8 cellular contexts compared by ENCODE assay signal in the genomic region with DNA sequence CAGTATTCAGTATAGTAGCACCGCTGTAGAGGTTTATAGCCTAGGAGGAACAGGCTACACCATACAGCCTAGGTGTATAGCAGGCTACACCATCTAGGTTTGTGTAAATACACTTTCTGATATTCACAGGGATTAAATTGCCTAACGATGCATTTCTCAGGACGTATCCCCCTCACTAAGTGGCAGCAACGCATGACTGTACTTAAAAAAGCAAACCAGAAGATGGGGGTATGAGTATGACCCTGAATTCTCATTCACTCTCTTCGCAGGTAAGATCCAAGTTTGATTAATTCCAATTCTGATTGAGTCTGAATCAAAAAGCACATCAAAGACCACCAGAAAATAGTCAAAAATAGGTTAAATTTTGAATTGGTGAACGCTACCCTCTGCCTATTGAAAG. TPM values are rescaled to one million over a fixed set of nuclear protein-coding genes. Genes with fewer than 3 reads are reported as not detected.
DNase-seq lines count a peak whose midpoint lies in the region; ATAC-seq and TF ChIP-seq lines count a peak whose summit lies in the region.

No MANE protein-coding gene starts in this region.

- H3K9ac ChIP-seq in mesenchymal stem cell (ENCODE audit: low read length), result peak overlapping the region; percentile 94

- H3K9me3 ChIP-seq in ascending aorta (no peaks in the 10 kb centered on the region), mesenchymal stem cell (ENCODE audit: control insufficient read depth, low read length) (no peaks in the 10 kb centered on the region)

- peaks cover 36% of the 10 kb centered on the region for H3K4me1 Mint-ChIP-seq in stimulated activated naive CD8-positive, alpha-beta T cell treated with anti-CD3 and anti-CD28 coated beads, Interleukin-15, Interleukin-2, amounts not matched to agents 100 ng/mL and 50 ng/mL, for 24 hours (ENCODE audit: low read depth)

- H3K4ac ChIP-seq in mesenchymal stem cell (ENCODE audit: low read depth in 1 of 2, low read length in 2 of 2), result no peak overlapping the region

- H3K79me1 ChIP-seq in mesenchymal stem cell (replicated peaks; ENCODE audit: low read length, poor library complexity, severe bottlenecking), result peaks cover 13% of the 10 kb centered on the region

- H3K36me3 ChIP-seq in ascending aorta (peaks cover 5 to 20% of the 10 kb centered on the region in 2 donors), mesenchymal stem cell (ENCODE audit: control insufficient read depth in 1 of 2, insufficient read depth in 2 of 2, low read depth in 1 of 2, low read length in 2 of 2) (peaks cover 3 to 20% of the 10 kb centered on the region in 2 experiments)

- H3K4me1 ChIP-seq in ascending aorta, result peaks cover 0 to 13% of the 10 kb centered on the region in 2 donors
- peaks cover 4% of the 10 kb centered on the region for H3K4me1 ChIP-seq in mesenchymal stem cell (ENCODE audit: control insufficient read depth, insufficient read depth, low read depth, low read length)

- no peak overlapping the region for H2BK15ac ChIP-seq in mesenchymal stem cell (ENCODE audit: low read depth, poor library complexity, severe bottlenecking)

- H4K91ac ChIP-seq in mesenchymal stem cell (ENCODE audit: low read length), result no peak overlapping the region

- no peak overlapping the region for H2AFZ ChIP-seq in mesenchymal stem cell (ENCODE audit: low read depth, low read length)

- peak overlapping the region; percentile 92 for H3K4me3 Mint-ChIP-seq in stimulated activated naive CD8-positive, alpha-beta T cell treated with anti-CD3 and anti-CD28 coated beads, Interleukin-15, Interleukin-2, amounts not matched to agents 100 ng/mL and 50 ng/mL, for 24 hours

- H2AK5ac ChIP-seq in mesenchymal stem cell (ENCODE audit: low read length, severe bottlenecking), result peak overlapping the region; percentile 51

- no peak overlapping the region for H4K8ac ChIP-seq in mesenchymal stem cell (ENCODE audit: low read length)

- ATAC-seq in stimulated activated naive CD8-positive, alpha-beta T cell treated with anti-CD3 and anti-CD28 coated beads, Interleukin-15, Interleukin-2, amounts not matched to agents 100 U/mL and 50 U/mL, for 24 hours, result no peak
- no peak for ATAC-seq in HG03565 (IDR thresholded peaks at IDR 0.05; ENCODE audit: unreplicated experiment)

- H3K23ac ChIP-seq in mesenchymal stem cell (ENCODE audit: low read length in 2 of 2), result no peak overlapping the region

- WGBS in mesenchymal stem cell, result 65% methylated on average over 4 of the region's 6 CpGs

- no peak overlapping the region for H2BK120ac ChIP-seq in mesenchymal stem cell (ENCODE audit: low read depth, low read length)

- peak overlapping the region; percentile 33 for H3K4me2 ChIP-seq in mesenchymal stem cell (ENCODE audit: low read length, poor library complexity, severe bottlenecking)

- peaks cover 22% of the 10 kb centered on the region for H3K36me3 Mint-ChIP-seq in stimulated activated naive CD8-positive, alpha-beta T cell treated with anti-CD3 and anti-CD28 coated beads, Interleukin-15, Interleukin-2, amounts not matched to agents 100 ng/mL and 50 ng/mL, for 24 hours (ENCODE audit: low read depth)

- peak overlapping the region; percentile 90 for H3K27ac Mint-ChIP-seq in stimulated activated naive CD8-positive, alpha-beta T cell treated with anti-CD3 and anti-CD28 coated beads, Interleukin-15, Interleukin-2, amounts not matched to agents 100 ng/mL and 50 ng/mL, for 24 hours

- peak overlapping the region in 1 of 2 donors; percentile 78 for H3K27ac ChIP-seq in ascending aorta
- no peak overlapping the region for H3K27ac ChIP-seq in mesenchymal stem cell (ENCODE audit: low read length, poor library complexity, severe bottlenecking)

- no peak overlapping the region for H2BK5ac ChIP-seq in mesenchymal stem cell (ENCODE audit: low read depth, low read length, poor library complexity, severe bottlenecking)

- H3K14ac ChIP-seq in mesenchymal stem cell (ENCODE audit: low read length in 2 of 2), result peak overlapping the region in 1 of 2 experiments; percentile 15

- H3K9me3 Mint-ChIP-seq in stimulated activated naive CD8-positive, alpha-beta T cell treated with anti-CD3 and anti-CD28 coated beads, Interleukin-15, Interleukin-2, amounts not matched to agents 100 ng/mL and 50 ng/mL, for 24 hours, result no peaks in the 10 kb centered on the region

- peaks cover 10% of the 10 kb centered on the region for H3K27me3 Mint-ChIP-seq in stimulated activated naive CD8-positive, alpha-beta T cell treated with anti-CD3 and anti-CD28 coated beads, Interleukin-15, Interleukin-2, amounts not matched to agents 100 ng/mL and 50 ng/mL, for 24 hours

- intact Hi-C loops in ascending aorta (cut with DNase I), result loop anchor here (10.0 kb wide), 1 partner anchor 1318 kb away; a partner anchor contains a TSS

- peak overlapping the region in 1 of 2 experiments; percentile 43 for H3K18ac ChIP-seq in mesenchymal stem cell (ENCODE audit: low read depth in 1 of 2, low read length in 2 of 2)

- no peak overlapping the region for H2BK12ac ChIP-seq in mesenchymal stem cell (ENCODE audit: low read length in 2 of 2)

- H3K27me3 ChIP-seq in ascending aorta, result no peaks in the 10 kb centered on the region
- no peaks in the 10 kb centered on the region for H3K27me3 ChIP-seq in mesenchymal stem cell (ENCODE audit: control insufficient read depth in 1 of 2, insufficient read depth in 1 of 2, low read length in 2 of 2)

- no peak for DNase-seq in stimulated activated naive CD8-positive, alpha-beta T cell treated with anti-CD3 and anti-CD28 coated beads, Interleukin-15, Interleukin-2, amounts not matched to agents 100 U/mL and 50 U/mL, for 24 hours
- DNase-seq in ascending aorta (ENCODE audit: low spot score in 2 of 2) (no peak), mesenchymal stem cell (no peak), NK-92 (lab: John Stamatoyannopoulos, UW; ENCODE audit: unreplicated experiment) (no peak), NOMO-1 treated with dmso at 0.1 percent for 144 hours (lab: John Stamatoyannopoulos, UW; ENCODE audit: unreplicated experiment) (no peak), GOT3 (lab: John Stamatoyannopoulos, UW) (no peak)

- no peak for TF ChIP-seq CTCF in ascending aorta (IDR thresholded peaks at IDR 0.05)

- H3K4me3 ChIP-seq in ascending aorta (peak overlapping the region; percentile 72 to 79), mesenchymal stem cell (ENCODE audit: insufficient read depth in 1 of 2, low read depth in 1 of 2, low read length in 2 of 2) (peak overlapping the region in 1 of 2 experiments; percentile 90)

RNA-seq across cellular contexts. Expression of a gene that starts 1.0 kb away (rescaled TPM):
- total RNA-seq in ascending aorta, result 46.2 TPM
- 14.9 TPM for polyA plus RNA-seq in mesenchymal stem cell (2013, experiment 1 of 2)
- polyA plus RNA-seq in mesenchymal stem cell (2013, experiment 2 of 2), result 16.0 TPM
